Comparison of ENCODE assay signal across 1 cellular context in the genomic region with DNA sequence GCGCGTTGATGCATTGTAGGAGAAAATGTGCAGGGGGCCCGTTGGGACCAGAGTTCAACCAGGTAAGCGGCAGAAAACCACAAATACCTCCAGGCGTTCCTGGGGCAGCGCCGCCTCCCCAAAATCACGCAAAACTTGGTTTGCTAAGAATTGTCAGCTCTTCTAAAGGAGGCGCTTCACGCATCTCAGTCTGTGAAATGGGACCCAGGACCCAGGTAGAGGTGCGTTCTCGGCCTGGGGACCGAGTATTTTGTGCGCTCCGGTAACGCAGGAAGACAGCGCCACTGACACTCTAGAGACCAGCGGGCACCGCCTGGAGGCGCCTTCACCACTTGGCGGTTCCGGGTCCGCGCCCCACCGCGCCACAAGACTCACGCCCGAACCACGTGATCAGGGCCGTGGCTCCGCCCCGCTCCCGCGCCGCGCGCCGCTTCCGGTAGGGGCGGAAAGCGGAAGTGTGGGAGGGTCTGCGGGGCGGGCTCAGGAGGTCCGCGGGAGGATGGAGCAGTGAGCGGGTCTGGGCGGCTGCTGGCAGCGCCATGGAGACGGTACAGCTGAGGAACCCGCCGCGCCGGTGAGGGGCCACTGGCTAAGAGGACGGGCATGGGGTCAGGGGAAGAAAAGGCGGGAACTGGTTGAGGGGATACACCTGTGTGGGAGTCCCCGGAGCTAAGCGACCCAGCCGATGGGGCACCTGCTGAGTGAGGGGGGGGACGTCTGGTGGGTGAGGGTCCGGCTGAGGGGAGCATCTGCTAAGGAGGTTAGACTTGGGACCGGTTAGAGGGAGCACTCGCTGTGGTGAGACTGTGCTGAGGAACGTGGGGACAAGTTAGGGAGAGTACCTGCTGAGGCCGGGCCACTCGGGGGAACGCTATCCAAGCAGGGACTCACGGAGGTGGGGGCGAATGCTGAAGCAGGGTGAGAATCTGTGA.
A peak's percentile ranks its signal among the peaks of the same experiment; 100 is the strongest.
TF ChIP-seq lines count a peak whose summit lies in the region.

Gene STK4, plus strand, starts transcription at position 483 of the 932 bp plus-strand sequence. Its CDS starts 57 bp downstream, at position 540.

TF ChIP-seq in IMR-90, 13 proteins besides CTCF, POLR2A, EP300 and RAD21 (continued from another document):
- TF ChIP-seq ELK1 (IDR thresholded peaks at IDR 0.05; ENCODE audit: borderline replicate concordance, low read depth, low read length), result no peak
- TF ChIP-seq RCOR1 (IDR thresholded peaks at IDR 0.05; ENCODE audit: insufficient replicate concordance, low read length), result peak; percentile 8
- TF ChIP-seq NFE2L2 (IDR thresholded peaks at IDR 0.05; ENCODE audit: low read depth, low read length), result no peak
- peak; percentile 22; the same call in 1 of the 2 replicates for TF ChIP-seq SMC3 (IDR thresholded peaks at IDR 0.05; ENCODE audit: low read depth, low read length)
- TF ChIP-seq, protein P1, sequence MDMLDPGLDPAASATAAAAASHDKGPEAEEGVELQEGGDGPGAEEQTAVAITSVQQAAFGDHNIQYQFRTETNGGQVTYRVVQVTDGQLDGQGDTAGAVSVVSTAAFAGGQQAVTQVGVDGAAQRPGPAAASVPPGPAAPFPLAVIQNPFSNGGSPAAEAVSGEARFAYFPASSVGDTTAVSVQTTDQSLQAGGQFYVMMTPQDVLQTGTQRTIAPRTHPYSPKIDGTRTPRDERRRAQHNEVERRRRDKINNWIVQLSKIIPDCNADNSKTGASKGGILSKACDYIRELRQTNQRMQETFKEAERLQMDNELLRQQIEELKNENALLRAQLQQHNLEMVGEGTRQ (IDR thresholded peaks at IDR 0.05; ENCODE audit: low read depth, low read length), result peak; percentile 95
- peak; percentile 78; the same call in 1 of the 2 replicates for TF ChIP-seq MAZ (IDR thresholded peaks at IDR 0.05; ENCODE audit: borderline replicate concordance, low read depth, low read length)
- TF ChIP-seq RFX5 (IDR thresholded peaks at IDR 0.05; ENCODE audit: low read depth, low read length), result no peak
- TF ChIP-seq BHLHE40 (IDR thresholded peaks at IDR 0.05; ENCODE audit: low read depth, low read length), result peak; percentile 58
